1 cellular context compared by ENCODE assay signal in the genomic region with DNA sequence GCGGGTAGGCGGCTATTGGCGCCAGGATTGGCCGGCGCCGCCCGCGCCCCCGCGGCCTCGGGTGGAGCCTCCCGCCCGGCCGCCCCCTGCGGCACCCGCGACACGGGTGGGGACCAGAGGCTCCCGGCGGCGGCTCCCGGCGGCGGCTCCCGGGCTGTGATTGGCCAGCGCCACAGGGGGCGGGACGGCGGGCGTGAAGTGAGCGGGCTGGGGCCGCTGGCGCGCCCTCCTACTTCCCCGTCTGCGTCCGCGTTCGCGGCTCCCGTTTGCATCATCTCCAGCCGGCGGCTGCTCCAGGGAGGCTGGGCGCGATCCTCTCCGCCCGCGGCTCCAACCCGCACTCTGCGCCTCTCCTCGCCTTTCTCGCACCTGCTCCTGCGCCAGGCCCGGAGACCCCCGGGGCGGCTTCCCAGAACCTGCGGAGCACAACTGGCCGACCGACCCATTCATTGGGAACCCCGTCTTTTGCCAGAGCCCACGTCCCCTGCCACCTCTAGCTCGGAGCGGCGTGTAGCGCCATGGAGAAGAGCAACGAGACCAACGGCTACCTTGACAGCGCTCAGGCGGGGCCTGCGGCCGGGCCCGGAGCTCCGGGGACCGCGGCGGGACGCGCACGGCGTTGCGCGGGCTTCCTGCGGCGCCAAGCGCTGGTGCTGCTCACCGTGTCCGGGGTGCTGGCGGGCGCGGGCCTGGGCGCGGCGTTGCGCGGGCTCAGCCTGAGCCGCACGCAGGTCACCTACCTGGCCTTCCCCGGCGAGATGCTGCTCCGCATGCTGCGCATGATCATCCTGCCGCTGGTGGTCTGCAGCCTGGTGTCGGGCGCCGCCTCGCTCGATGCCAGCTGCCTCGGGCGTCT.
TF ChIP-seq lines count a peak whose summit lies in the region.

A gene (plus strand): TSS at position 274 of the 856 bp plus-strand sequence. CDS start 245 bp downstream, at position 519.

TF ChIP-seq in HepG2, 621 proteins besides CTCF, POLR2A, EP300 and RAD21 (continued from another document and continues in another):
- TF ChIP-seq, protein P1, sequence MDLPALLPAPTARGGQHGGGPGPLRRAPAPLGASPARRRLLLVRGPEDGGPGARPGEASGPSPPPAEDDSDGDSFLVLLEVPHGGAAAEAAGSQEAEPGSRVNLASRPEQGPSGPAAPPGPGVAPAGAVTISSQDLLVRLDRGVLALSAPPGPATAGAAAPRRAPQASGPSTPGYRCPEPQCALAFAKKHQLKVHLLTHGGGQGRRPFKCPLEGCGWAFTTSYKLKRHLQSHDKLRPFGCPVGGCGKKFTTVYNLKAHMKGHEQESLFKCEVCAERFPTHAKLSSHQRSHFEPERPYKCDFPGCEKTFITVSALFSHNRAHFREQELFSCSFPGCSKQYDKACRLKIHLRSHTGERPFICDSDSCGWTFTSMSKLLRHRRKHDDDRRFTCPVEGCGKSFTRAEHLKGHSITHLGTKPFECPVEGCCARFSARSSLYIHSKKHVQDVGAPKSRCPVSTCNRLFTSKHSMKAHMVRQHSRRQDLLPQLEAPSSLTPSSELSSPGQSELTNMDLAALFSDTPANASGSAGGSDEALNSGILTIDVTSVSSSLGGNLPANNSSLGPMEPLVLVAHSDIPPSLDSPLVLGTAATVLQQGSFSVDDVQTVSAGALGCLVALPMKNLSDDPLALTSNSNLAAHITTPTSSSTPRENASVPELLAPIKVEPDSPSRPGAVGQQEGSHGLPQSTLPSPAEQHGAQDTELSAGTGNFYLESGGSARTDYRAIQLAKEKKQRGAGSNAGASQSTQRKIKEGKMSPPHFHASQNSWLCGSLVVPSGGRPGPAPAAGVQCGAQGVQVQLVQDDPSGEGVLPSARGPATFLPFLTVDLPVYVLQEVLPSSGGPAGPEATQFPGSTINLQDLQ (CRISPR knock-in tag; IDR thresholded peaks at IDR 0.05), result peak; percentile 42; the same call in 1 of the 2 replicates
- TF ChIP-seq TARDBP (CRISPR knock-in tag; IDR thresholded peaks at IDR 0.05), result no peak
- TF ChIP-seq CENPT (CRISPR knock-in tag; IDR thresholded peaks at IDR 0.05; ENCODE audit: low read depth), result no peak
- TF ChIP-seq MATR3 (CRISPR knock-in tag; IDR thresholded peaks at IDR 0.05), result no peak
- TF ChIP-seq ATF7 (IDR thresholded peaks at IDR 0.05), result no peak
- TF ChIP-seq ATF7 (CRISPR knock-in tag; IDR thresholded peaks at IDR 0.05), result no peak
- TF ChIP-seq CREM (IDR thresholded peaks at IDR 0.05), result no peak
- no peak for TF ChIP-seq CREM (CRISPR knock-in tag; IDR thresholded peaks at IDR 0.05)
- TF ChIP-seq ZNF737 (CRISPR knock-in tag; IDR thresholded peaks at IDR 0.05; ENCODE audit: borderline replicate concordance), result no peak
- TF ChIP-seq HNRNPLL (IDR thresholded peaks at IDR 0.05; ENCODE audit: low read depth, low read length, poor library complexity, severe bottlenecking), result peak; percentile 82
- TF ChIP-seq, protein P2, sequence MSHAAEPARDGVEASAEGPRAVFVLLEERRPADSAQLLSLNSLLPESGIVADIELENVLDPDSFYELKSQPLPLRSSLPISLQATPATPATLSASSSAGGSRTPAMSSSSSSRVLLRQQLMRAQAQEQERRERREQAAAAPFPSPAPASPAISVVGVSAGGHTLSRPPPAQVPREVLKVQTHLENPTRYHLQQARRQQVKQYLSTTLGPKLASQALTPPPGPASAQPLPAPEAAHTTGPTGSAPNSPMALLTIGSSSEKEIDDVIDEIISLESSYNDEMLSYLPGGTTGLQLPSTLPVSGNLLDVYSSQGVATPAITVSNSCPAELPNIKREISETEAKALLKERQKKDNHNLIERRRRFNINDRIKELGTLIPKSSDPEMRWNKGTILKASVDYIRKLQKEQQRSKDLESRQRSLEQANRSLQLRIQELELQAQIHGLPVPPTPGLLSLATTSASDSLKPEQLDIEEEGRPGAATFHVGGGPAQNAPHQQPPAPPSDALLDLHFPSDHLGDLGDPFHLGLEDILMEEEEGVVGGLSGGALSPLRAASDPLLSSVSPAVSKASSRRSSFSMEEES (CRISPR knock-in tag; IDR thresholded peaks at IDR 0.05), result no peak; the same call in 1 of the 2 replicates
- TF ChIP-seq ZNF619 (CRISPR knock-in tag; IDR thresholded peaks at IDR 0.05), result no peak
- TF ChIP-seq CHD2 (IDR thresholded peaks at IDR 0.05; ENCODE audit: low read depth, low read length), result no peak
- TF ChIP-seq ZNF777 (CRISPR knock-in tag; IDR thresholded peaks at IDR 0.05), result peak; percentile 60
- no peak for TF ChIP-seq ZNF761 (CRISPR knock-in tag; conservative IDR thresholded peaks at IDR 0.05)
- no peak for TF ChIP-seq ZNF230 (CRISPR knock-in tag; IDR thresholded peaks at IDR 0.05)
- TF ChIP-seq, protein P3, sequence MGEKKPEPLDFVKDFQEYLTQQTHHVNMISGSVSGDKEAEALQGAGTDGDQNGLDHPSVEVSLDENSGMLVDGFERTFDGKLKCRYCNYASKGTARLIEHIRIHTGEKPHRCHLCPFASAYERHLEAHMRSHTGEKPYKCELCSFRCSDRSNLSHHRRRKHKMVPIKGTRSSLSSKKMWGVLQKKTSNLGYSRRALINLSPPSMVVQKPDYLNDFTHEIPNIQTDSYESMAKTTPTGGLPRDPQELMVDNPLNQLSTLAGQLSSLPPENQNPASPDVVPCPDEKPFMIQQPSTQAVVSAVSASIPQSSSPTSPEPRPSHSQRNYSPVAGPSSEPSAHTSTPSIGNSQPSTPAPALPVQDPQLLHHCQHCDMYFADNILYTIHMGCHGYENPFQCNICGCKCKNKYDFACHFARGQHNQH (CRISPR knock-in tag; IDR thresholded peaks at IDR 0.05), result no peak
- no peak; the same call in 1 of the 2 replicates for TF ChIP-seq ZNF746 (CRISPR knock-in tag; IDR thresholded peaks at IDR 0.05)
- no peak; the same call in 1 of the 2 replicates for TF ChIP-seq ZNF430 (CRISPR knock-in tag; IDR thresholded peaks at IDR 0.05)
- TF ChIP-seq REPIN1 (CRISPR knock-in tag; IDR thresholded peaks at IDR 0.05; ENCODE audit: borderline replicate concordance, low read depth), result no peak
- TF ChIP-seq, protein P4, sequence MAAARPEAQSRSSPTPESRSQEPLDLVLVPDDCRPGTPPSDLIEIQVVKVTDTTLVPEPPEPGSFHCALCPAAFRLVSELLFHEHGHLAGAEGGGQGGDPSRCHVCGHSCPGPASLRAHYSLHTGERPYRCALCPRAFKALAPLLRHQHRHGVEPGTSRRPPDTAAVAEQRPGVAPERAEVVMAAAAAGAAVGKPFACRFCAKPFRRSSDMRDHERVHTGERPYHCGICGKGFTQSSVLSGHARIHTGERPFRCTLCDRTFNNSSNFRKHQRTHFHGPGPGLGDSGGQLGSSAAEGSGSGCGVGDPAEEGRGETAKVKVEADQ (CRISPR knock-in tag; IDR thresholded peaks at IDR 0.05; ENCODE audit: borderline replicate concordance), result peak; percentile 23; the same call in 1 of the 2 replicates
- TF ChIP-seq, protein P5, sequence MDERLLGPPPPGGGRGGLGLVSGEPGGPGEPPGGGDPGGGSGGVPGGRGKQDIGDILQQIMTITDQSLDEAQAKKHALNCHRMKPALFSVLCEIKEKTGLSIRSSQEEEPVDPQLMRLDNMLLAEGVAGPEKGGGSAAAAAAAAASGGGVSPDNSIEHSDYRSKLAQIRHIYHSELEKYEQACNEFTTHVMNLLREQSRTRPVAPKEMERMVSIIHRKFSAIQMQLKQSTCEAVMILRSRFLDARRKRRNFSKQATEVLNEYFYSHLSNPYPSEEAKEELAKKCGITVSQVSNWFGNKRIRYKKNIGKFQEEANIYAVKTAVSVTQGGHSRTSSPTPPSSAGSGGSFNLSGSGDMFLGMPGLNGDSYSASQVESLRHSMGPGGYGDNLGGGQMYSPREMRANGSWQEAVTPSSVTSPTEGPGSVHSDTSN (CRISPR knock-in tag; IDR thresholded peaks at IDR 0.05), result no peak
- TF ChIP-seq, protein P6, sequence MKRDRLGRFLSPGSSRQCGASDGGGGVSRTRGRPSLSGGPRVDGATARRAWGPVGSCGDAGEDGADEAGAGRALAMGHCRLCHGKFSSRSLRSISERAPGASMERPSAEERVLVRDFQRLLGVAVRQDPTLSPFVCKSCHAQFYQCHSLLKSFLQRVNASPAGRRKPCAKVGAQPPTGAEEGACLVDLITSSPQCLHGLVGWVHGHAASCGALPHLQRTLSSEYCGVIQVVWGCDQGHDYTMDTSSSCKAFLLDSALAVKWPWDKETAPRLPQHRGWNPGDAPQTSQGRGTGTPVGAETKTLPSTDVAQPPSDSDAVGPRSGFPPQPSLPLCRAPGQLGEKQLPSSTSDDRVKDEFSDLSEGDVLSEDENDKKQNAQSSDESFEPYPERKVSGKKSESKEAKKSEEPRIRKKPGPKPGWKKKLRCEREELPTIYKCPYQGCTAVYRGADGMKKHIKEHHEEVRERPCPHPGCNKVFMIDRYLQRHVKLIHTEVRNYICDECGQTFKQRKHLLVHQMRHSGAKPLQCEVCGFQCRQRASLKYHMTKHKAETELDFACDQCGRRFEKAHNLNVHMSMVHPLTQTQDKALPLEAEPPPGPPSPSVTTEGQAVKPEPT (CRISPR knock-in tag; IDR thresholded peaks at IDR 0.05; ENCODE audit: low read depth), result peak; percentile 52; the same call in 1 of the 2 replicates
- TF ChIP-seq MTA3 (CRISPR knock-in tag; IDR thresholded peaks at IDR 0.05), result peak; percentile 44; the same call in 1 of the 2 replicates
- no peak for TF ChIP-seq NR2F2 (IDR thresholded peaks at IDR 0.05; ENCODE audit: borderline replicate concordance, low read depth)
- TF ChIP-seq ZNF660 (CRISPR knock-in tag; IDR thresholded peaks at IDR 0.05; ENCODE audit: borderline replicate concordance, low read depth), result no peak
- no peak for TF ChIP-seq ZNF34 (CRISPR knock-in tag; IDR thresholded peaks at IDR 0.05; ENCODE audit: borderline replicate concordance)
- TF ChIP-seq ZNF615 (CRISPR knock-in tag; IDR thresholded peaks at IDR 0.05; ENCODE audit: borderline replicate concordance), result no peak
- peak; percentile 86 for TF ChIP-seq BRCA1 (CRISPR knock-in tag; IDR thresholded peaks at IDR 0.05)
- TF ChIP-seq, protein P7, sequence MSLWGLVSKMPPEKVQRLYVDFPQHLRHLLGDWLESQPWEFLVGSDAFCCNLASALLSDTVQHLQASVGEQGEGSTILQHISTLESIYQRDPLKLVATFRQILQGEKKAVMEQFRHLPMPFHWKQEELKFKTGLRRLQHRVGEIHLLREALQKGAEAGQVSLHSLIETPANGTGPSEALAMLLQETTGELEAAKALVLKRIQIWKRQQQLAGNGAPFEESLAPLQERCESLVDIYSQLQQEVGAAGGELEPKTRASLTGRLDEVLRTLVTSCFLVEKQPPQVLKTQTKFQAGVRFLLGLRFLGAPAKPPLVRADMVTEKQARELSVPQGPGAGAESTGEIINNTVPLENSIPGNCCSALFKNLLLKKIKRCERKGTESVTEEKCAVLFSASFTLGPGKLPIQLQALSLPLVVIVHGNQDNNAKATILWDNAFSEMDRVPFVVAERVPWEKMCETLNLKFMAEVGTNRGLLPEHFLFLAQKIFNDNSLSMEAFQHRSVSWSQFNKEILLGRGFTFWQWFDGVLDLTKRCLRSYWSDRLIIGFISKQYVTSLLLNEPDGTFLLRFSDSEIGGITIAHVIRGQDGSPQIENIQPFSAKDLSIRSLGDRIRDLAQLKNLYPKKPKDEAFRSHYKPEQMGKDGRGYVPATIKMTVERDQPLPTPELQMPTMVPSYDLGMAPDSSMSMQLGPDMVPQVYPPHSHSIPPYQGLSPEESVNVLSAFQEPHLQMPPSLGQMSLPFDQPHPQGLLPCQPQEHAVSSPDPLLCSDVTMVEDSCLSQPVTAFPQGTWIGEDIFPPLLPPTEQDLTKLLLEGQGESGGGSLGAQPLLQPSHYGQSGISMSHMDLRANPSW (CRISPR knock-in tag; IDR thresholded peaks at IDR 0.05; ENCODE audit: borderline replicate concordance), result no peak
- TF ChIP-seq MTF1 (CRISPR knock-in tag; IDR thresholded peaks at IDR 0.05), result no peak; the same call in 1 of the 2 replicates
- TF ChIP-seq SP140L (CRISPR knock-in tag; IDR thresholded peaks at IDR 0.05; ENCODE audit: borderline replicate concordance), result no peak
- TF ChIP-seq XBP1 (CRISPR knock-in tag; IDR thresholded peaks at IDR 0.05), result peak; percentile 42; the same call in 1 of the 2 replicates
- TF ChIP-seq NFATC3 (CRISPR knock-in tag; IDR thresholded peaks at IDR 0.05), result no peak
- TF ChIP-seq ZNF12 (CRISPR knock-in tag; IDR thresholded peaks at IDR 0.05), result no peak
- TF ChIP-seq, protein P8, sequence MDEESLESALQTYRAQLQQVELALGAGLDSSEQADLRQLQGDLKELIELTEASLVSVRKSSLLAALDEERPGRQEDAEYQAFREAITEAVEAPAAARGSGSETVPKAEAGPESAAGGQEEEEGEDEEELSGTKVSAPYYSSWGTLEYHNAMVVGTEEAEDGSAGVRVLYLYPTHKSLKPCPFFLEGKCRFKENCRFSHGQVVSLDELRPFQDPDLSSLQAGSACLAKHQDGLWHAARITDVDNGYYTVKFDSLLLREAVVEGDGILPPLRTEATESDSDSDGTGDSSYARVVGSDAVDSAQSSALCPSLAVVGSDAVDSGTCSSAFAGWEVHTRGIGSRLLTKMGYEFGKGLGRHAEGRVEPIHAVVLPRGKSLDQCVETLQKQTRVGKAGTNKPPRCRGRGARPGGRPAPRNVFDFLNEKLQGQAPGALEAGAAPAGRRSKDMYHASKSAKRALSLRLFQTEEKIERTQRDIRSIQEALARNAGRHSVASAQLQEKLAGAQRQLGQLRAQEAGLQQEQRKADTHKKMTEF (CRISPR knock-in tag; IDR thresholded peaks at IDR 0.05), result peak; percentile 71
- TF ChIP-seq TEAD3 (CRISPR knock-in tag; optimal IDR thresholded peaks at IDR 0.05; ENCODE audit: borderline replicate concordance), result no peak
- TF ChIP-seq ZNF792 (CRISPR knock-in tag; IDR thresholded peaks at IDR 0.05), result no peak
- peak; percentile 80; the same call in 1 of the 2 replicates for TF ChIP-seq ZSCAN20 (CRISPR knock-in tag; IDR thresholded peaks at IDR 0.05; ENCODE audit: borderline replicate concordance)
- no peak for TF ChIP-seq GTF2F1 (IDR thresholded peaks at IDR 0.05; ENCODE audit: low read length)
- TF ChIP-seq TP53 (CRISPR knock-in tag; conservative IDR thresholded peaks at IDR 0.05), result 0 out of 2 replicates have a peak, but pooled peaks have one; percentile 72
- TF ChIP-seq PTBP1 (IDR thresholded peaks at IDR 0.05; ENCODE audit: low read depth, low read length, poor library complexity, severe bottlenecking), result no peak
- TF ChIP-seq, protein P9, sequence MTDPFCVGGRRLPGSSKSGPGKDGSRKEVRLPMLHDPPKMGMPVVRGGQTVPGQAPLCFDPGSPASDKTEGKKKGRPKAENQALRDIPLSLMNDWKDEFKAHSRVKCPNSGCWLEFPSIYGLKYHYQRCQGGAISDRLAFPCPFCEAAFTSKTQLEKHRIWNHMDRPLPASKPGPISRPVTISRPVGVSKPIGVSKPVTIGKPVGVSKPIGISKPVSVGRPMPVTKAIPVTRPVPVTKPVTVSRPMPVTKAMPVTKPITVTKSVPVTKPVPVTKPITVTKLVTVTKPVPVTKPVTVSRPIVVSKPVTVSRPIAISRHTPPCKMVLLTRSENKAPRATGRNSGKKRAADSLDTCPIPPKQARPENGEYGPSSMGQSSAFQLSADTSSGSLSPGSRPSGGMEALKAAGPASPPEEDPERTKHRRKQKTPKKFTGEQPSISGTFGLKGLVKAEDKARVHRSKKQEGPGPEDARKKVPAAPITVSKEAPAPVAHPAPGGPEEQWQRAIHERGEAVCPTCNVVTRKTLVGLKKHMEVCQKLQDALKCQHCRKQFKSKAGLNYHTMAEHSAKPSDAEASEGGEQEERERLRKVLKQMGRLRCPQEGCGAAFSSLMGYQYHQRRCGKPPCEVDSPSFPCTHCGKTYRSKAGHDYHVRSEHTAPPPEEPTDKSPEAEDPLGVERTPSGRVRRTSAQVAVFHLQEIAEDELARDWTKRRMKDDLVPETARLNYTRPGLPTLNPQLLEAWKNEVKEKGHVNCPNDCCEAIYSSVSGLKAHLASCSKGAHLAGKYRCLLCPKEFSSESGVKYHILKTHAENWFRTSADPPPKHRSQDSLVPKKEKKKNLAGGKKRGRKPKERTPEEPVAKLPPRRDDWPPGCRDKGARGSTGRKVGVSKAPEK (CRISPR knock-in tag; IDR thresholded peaks at IDR 0.05; ENCODE audit: borderline replicate concordance), result no peak
- TF ChIP-seq ZNF879 (CRISPR knock-in tag; IDR thresholded peaks at IDR 0.05), result no peak; the same call in 1 of the 2 replicates
- no peak; the same call in 1 of the 2 replicates for TF ChIP-seq TBX3 (IDR thresholded peaks at IDR 0.05; ENCODE audit: borderline replicate concordance)
- no peak for TF ChIP-seq FIP1L1 (IDR thresholded peaks at IDR 0.05; ENCODE audit: borderline replicate concordance, insufficient read depth, low read depth, low read length)
